In the genomic region with DNA sequence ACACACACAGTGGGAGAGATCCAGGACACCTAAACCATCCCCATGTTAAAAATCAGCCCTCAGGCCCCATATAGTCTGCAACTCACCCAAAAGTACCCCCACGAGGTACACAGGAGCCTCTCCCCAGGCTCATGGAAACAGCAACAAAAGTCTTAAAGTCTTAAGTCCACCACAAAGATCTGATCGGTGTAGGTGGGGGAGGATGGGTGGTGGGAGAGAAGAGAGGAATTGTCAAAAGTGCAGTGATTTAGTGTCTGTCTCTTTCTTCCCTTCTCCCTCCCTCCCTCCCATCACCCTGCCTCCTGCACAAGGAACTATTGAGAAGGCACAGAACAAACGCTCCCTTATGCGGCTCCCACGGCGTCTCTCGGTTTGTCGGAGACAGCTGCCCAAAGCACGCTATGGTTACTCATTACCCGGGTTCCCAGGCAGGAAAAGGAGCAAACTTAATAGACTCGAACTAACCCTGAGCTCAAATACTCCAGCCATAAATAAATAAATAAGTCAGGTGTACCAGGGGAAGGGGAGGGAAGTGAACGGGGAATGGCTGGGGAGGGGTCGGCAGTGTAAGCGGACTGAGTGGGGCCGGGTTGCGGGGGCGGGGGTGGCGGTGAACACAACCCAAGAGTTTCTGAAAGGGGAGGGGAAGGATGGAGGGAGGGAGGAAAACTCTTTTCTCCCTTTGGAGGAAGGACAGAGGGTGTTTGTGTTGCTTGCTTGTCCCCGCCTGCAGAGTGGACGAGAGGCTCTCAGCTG, we compare ENCODE assay signal across 1 cellular context.
TF ChIP-seq lines count a peak whose summit lies in the region.

No MANE protein-coding gene starts in this region.

TF ChIP-seq in H1, 55 proteins besides CTCF, POLR2A, EP300 and RAD21 (continued from another document):
- TF ChIP-seq, protein P1, sequence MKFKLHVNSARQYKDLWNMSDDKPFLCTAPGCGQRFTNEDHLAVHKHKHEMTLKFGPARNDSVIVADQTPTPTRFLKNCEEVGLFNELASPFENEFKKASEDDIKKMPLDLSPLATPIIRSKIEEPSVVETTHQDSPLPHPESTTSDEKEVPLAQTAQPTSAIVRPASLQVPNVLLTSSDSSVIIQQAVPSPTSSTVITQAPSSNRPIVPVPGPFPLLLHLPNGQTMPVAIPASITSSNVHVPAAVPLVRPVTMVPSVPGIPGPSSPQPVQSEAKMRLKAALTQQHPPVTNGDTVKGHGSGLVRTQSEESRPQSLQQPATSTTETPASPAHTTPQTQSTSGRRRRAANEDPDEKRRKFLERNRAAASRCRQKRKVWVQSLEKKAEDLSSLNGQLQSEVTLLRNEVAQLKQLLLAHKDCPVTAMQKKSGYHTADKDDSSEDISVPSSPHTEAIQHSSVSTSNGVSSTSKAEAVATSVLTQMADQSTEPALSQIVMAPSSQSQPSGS (IDR thresholded peaks at IDR 0.05; ENCODE audit: low read length), result no peak
- TF ChIP-seq BRCA1 (IDR thresholded peaks at IDR 0.05; ENCODE audit: low read depth, low read length) (no peak), EGR1 (IDR thresholded peaks at IDR 0.05; ENCODE audit: borderline replicate concordance, low read depth, low read length) (no peak), KDM4A (IDR thresholded peaks at IDR 0.05; ENCODE audit: low read depth, low read length, severe bottlenecking) (no peak)
